ENCODE assay signal across 15 cellular contexts in genomic region chr9:88927510-88927909, GRCh38.
DNase-seq lines count a peak whose midpoint lies in the region; ATAC-seq and TF ChIP-seq lines count a peak whose summit lies in the region.
"Had no signal": no experiment of that assay in that cellular context is flagged by ENCODE, and none has a peak within 500 bp of the region (broad histone marks: within the 10 kb centered on the region; RNA-seq: fewer than 3 reads in every experiment).

No MANE protein-coding gene starts in this region.

- no peaks in the 10 kb centered on the region for H3K9me2 ChIP-seq in hepatocyte (replicated peaks; ENCODE audit: insufficient read depth)

- peaks cover 9 to 15% of the 10 kb centered on the region in 2 donors for H3K4me1 ChIP-seq in naive thymus-derived CD4-positive, alpha-beta T cell (ENCODE audit: control insufficient read depth in 2 of 2, insufficient read depth in 2 of 2, low read length in 2 of 2)
- H3K4me1 ChIP-seq in hepatocyte (ENCODE audit: insufficient read depth) = no peaks in the 10 kb centered on the region

- 97% methylated on average over 3 of the region's 3 CpGs for WGBS in hepatocyte (ENCODE audit: low lambda C conversion rate, missing lambda C conversion rate)

- no peaks in the 10 kb centered on the region for H3K27me3 ChIP-seq in naive thymus-derived CD4-positive, alpha-beta T cell (ENCODE audit: control insufficient read depth in 2 of 2, insufficient read depth in 2 of 2, low read length in 2 of 2)
- H3K27me3 ChIP-seq in hepatocyte = no peaks in the 10 kb centered on the region

- ATAC-seq in GM19395 (IDR thresholded peaks at IDR 0.05; ENCODE audit: unreplicated experiment) (peak; percentile 78), HG02938 (IDR thresholded peaks at IDR 0.05; ENCODE audit: unreplicated experiment) (peak; percentile 72)
- ATAC-seq in naive thymus-derived CD4-positive, alpha-beta T cell = peak; percentile 51
- ATAC-seq: activated naive CD4-positive, alpha-beta T cell treated with anti-CD3 and anti-CD28 coated beads, Interleukin-2, amount 50 U/mL, for 72 hours; heart right ventricle had no signal

- H3K79me2 ChIP-seq in hepatocyte = no peaks in the 10 kb centered on the region

- H3K27me3 Mint-ChIP-seq in naive thymus-derived CD4-positive, alpha-beta T cell = peaks cover 0 to 16% (median 6%) of the 10 kb centered on the region in 5 donors

- no peak overlapping the region for H3K27ac Mint-ChIP-seq in naive thymus-derived CD4-positive, alpha-beta T cell
- H3K27ac Mint-ChIP-seq: activated naive CD4-positive, alpha-beta T cell treated with anti-CD3 and anti-CD28 coated beads, Interleukin-2, amount 50 U/mL, for 72 hours; type B pancreatic cell had no signal

- H3K9me3 ChIP-seq in naive thymus-derived CD4-positive, alpha-beta T cell (ENCODE audit: control insufficient read depth in 2 of 3, low read length in 3 of 3) = peaks cover 0 to 5% (median 0%) of the 10 kb centered on the region in 3 experiments
- no peaks in the 10 kb centered on the region for H3K9me3 ChIP-seq in hepatocyte (ENCODE audit: low read depth)

- H3K36me3 Mint-ChIP-seq in naive thymus-derived CD4-positive, alpha-beta T cell = peaks cover 0 to 6% (median 0%) of the 10 kb centered on the region in 5 donors

- CTCF ChIA-PET in naive thymus-derived CD4-positive, alpha-beta T cell (lab: Charles Lee) = no interaction called here

- H3K4me1 Mint-ChIP-seq in naive thymus-derived CD4-positive, alpha-beta T cell = peaks cover 10 to 41% (median 29%) of the 10 kb centered on the region in 7 donors

- POLR2A ChIA-PET in naive thymus-derived CD4-positive, alpha-beta T cell (lab: Charles Lee) = no interaction called here

- DNase-seq in NOMO-1 (lab: John Stamatoyannopoulos, UW; ENCODE audit: unreplicated experiment in 2 of 2) = peak; percentile 72 to 85
- no peak for DNase-seq in naive thymus-derived CD4-positive, alpha-beta T cell
- DNase-seq in ACHN = no peak
- DNase-seq in hepatocyte (ENCODE audit: low spot score) = no peak
- DNase-seq in NCI-H1436 (lab: John Stamatoyannopoulos, UW) = no peak
- DNase-seq in COLO668 (lab: John Stamatoyannopoulos, UW; ENCODE audit: unreplicated experiment) = no peak
- DNase-seq: central memory CD4-positive, alpha-beta T cell; heart right ventricle; KBM-7; NCI-H446 treated with DMSO at 0.1 percent for 48 hours had no signal

- no peaks in the 10 kb centered on the region for H4K20me1 ChIP-seq in hepatocyte (ENCODE audit: insufficient read depth, poor library complexity, severe bottlenecking)

- H3K4me3 Mint-ChIP-seq in naive thymus-derived CD4-positive, alpha-beta T cell = no peak overlapping the region
- H3K4me3 Mint-ChIP-seq: type B pancreatic cell had no signal

- H3K4me2 ChIP-seq in hepatocyte = no peak overlapping the region
- H3K4me2 ChIP-seq: smooth muscle cell had no signal

- H2AFZ ChIP-seq in hepatocyte = no peak overlapping the region

- TF ChIP-seq CTCF in hepatocyte (IDR thresholded peaks at IDR 0.05; ENCODE audit: poor library complexity) = no peak

- no peak overlapping the region for H3K4me3 ChIP-seq in naive thymus-derived CD4-positive, alpha-beta T cell (ENCODE audit: low read length)
- no peak overlapping the region for H3K4me3 ChIP-seq in hepatocyte
- H3K4me3 ChIP-seq: heart right ventricle, smooth muscle cell had no signal

- peaks cover 0 to 11% (median 7%) of the 10 kb centered on the region in 11 donors for H3K9me3 Mint-ChIP-seq in naive thymus-derived CD4-positive, alpha-beta T cell

- intact Hi-C loops in naive thymus-derived CD4-positive, alpha-beta T cell (cut with micrococcal nuclease) = no loop called here

- no peak overlapping the region for H3K27ac ChIP-seq in naive thymus-derived CD4-positive, alpha-beta T cell (ENCODE audit: low read depth, low read length)
- H3K27ac ChIP-seq in hepatocyte = no peak overlapping the region
- H3K27ac ChIP-seq: heart right ventricle had no signal

- H3K36me3 ChIP-seq in naive thymus-derived CD4-positive, alpha-beta T cell (ENCODE audit: control insufficient read depth in 2 of 3, insufficient read depth in 3 of 3, low read length in 3 of 3) = no peaks in the 10 kb centered on the region
- H3K36me3 ChIP-seq in hepatocyte (replicated peaks; ENCODE audit: insufficient read depth, low read depth) = no peaks in the 10 kb centered on the region
- H3K36me3 ChIP-seq: heart right ventricle had no signal

- in situ Hi-C loops in ACHN (cut with HindIII; ENCODE audit: low pct_ligation_motif_present, low pct_unique_long_range_greater_than_20kb, low sequenced_read_pairs) = no loop called here

Comparison
In these comparisons a context has a peak if more than half of its experiments do, and no peak if none do; other contexts are left out.
1. DNase-seq: peak in NOMO-1 (2 of 2); none in naive thymus-derived CD4-positive, alpha-beta T cell (0 of 9), ACHN (single experiment), hepatocyte (single experiment), NCI-H1436 (single experiment) and COLO668 (single experiment).
2. Peak in every context shown above with its lines, with median percentiles within 50 percentile points of each other: ATAC-seq.